In genomic region chr16:23435500-23435899, GRCh38 we compare ENCODE assay signal across 8 cellular contexts. TPM values are rescaled to one million over a fixed set of nuclear protein-coding genes. Genes with fewer than 3 reads are reported as not detected.
DNase-seq lines count a peak whose midpoint lies in the region; ATAC-seq and TF ChIP-seq lines count a peak whose summit lies in the region.

No MANE protein-coding gene starts in this region.

- H3K4me3 ChIP-seq in Loucy (ENCODE audit: low read length, poor library complexity, severe bottlenecking) (no peak overlapping the region), SJCRH30 (no peak overlapping the region), aorta (ENCODE audit: low read length in 2 of 2) (no peak overlapping the region)

- 56 to 57% methylated on average over 6 of the region's 6 CpGs for WGBS in aorta, 2 donors

- no peaks in the 10 kb centered on the region for H3K9me3 ChIP-seq in Loucy (ENCODE audit: insufficient read depth, low read depth, low read length)
- no peaks in the 10 kb centered on the region for H3K9me3 ChIP-seq in SJCRH30 (replicated peaks)
- no peaks in the 10 kb centered on the region for H3K9me3 ChIP-seq in aorta (ENCODE audit: control insufficient read depth, low read length)

- H3K4me1 ChIP-seq in Loucy (ENCODE audit: insufficient read depth, low read length, poor library complexity, severe bottlenecking) (no peaks in the 10 kb centered on the region), SJCRH30 (no peaks in the 10 kb centered on the region), aorta (ENCODE audit: control insufficient read depth in 1 of 2, insufficient read depth in 2 of 2, low read length in 2 of 2) (no peaks in the 10 kb centered on the region)

- DNase-seq in ELR (ENCODE audit: low read depth) = peak; percentile 76
- DNase-seq in SJCRH30 = peak; percentile 50 to 70
- peak; percentile 28 for DNase-seq in activated effector memory CD4-positive, alpha-beta T cell treated with Interleukin-2 at 50 U/mL for 16 hours
- peak; percentile 80 for DNase-seq in germinal center (ENCODE audit: low spot score)
- peak; percentile 42 for DNase-seq in progenitor cell of endocrine pancreas (ENCODE audit: low spot score, unreplicated experiment)
- peak; percentile 73 to 81 for DNase-seq in aorta
- DNase-seq in middle frontal gyrus (ENCODE audit: extremely low spot score, low spot score) = no peak

- no peaks in the 10 kb centered on the region for H3F3A ChIP-seq in Loucy (ENCODE audit: low read depth)

- no peaks in the 10 kb centered on the region for H3K9me2 ChIP-seq in Loucy (replicated peaks; ENCODE audit: low read depth, low read length)

- no peaks in the 10 kb centered on the region for H4K20me1 ChIP-seq in Loucy (ENCODE audit: insufficient read depth, low read length, poor library complexity, severe bottlenecking)

- peak; percentile 96 for TF ChIP-seq CTCF in Loucy (conservative IDR thresholded peaks at IDR 0.05; ENCODE audit: low read length)
- peak; percentile 88 for TF ChIP-seq CTCF in progenitor cell of endocrine pancreas (IDR thresholded peaks at IDR 0.05; ENCODE audit: unreplicated experiment)

- H3K27me3 ChIP-seq in Loucy (ENCODE audit: insufficient read depth, low read length, poor library complexity, severe bottlenecking) = no peaks in the 10 kb centered on the region
- no peaks in the 10 kb centered on the region for H3K27me3 ChIP-seq in SJCRH30
- H3K27me3 ChIP-seq in aorta (ENCODE audit: control insufficient read depth in 1 of 2, insufficient read depth in 2 of 2, low read length in 1 of 2) = no peaks in the 10 kb centered on the region

- H3K4me2 ChIP-seq in Loucy (ENCODE audit: low read depth, low read length, poor library complexity, severe bottlenecking) = no peak overlapping the region

- H3K9me3 Mint-ChIP-seq in progenitor cell of endocrine pancreas (ENCODE audit: low read depth) = no peaks in the 10 kb centered on the region

- H3K27me3 Mint-ChIP-seq in progenitor cell of endocrine pancreas = no peaks in the 10 kb centered on the region

- peaks cover 24% of the 10 kb centered on the region; the same call in 1 of the 2 replicates for H3K36me3 ChIP-seq in Loucy (ENCODE audit: insufficient read depth, low read length)
- H3K36me3 ChIP-seq in SJCRH30 = peaks cover 6% of the 10 kb centered on the region; the same call in 1 of the 2 replicates
- peaks cover 0 to 5% of the 10 kb centered on the region in 2 donors for H3K36me3 ChIP-seq in aorta (ENCODE audit: control insufficient read depth in 1 of 2, insufficient read depth in 2 of 2, low read length in 1 of 2)

- H3K4me3 Mint-ChIP-seq in progenitor cell of endocrine pancreas (ENCODE audit: low read depth) = no peak overlapping the region

- no peak overlapping the region for H3K9ac ChIP-seq in Loucy (ENCODE audit: low read depth, low read length, poor library complexity, severe bottlenecking)

- H3K27ac Mint-ChIP-seq in progenitor cell of endocrine pancreas = no peak overlapping the region

- no peaks in the 10 kb centered on the region for H3K79me2 ChIP-seq in Loucy (ENCODE audit: insufficient read depth, low read length)

- peaks cover 11% of the 10 kb centered on the region for H3K36me3 Mint-ChIP-seq in progenitor cell of endocrine pancreas (ENCODE audit: insufficient read depth)

- no peak overlapping the region for H3K27ac ChIP-seq in SJCRH30
- H3K27ac ChIP-seq in aorta (ENCODE audit: low read depth in 1 of 2, low read length in 2 of 2) = no peak overlapping the region

- ATAC-seq in aorta (ENCODE audit: low FRiP score) = peak; percentile 62

- H3K4me1 Mint-ChIP-seq in progenitor cell of endocrine pancreas (ENCODE audit: low read depth) = peaks cover 2% of the 10 kb centered on the region

- no peak overlapping the region for H2AFZ ChIP-seq in Loucy (ENCODE audit: low read length)

- intact Hi-C loops in aorta (cut with DNase I) = loop anchor here (1.0 to 10.0 kb wide), 3 partner anchors 191 to 371 kb away; partner anchors contain the start of gene SCNN1G (in 1 of the 2)

RNA-seq across cellular contexts. Expression of gene COG7, which starts 17.5 kb away (rescaled TPM):
- total RNA-seq in SJCRH30 (2014; rRNA removed; shearing (Covaris generic)) = 12.3 and 12.7 TPM in 2 replicates
- 24.9 and 28.3 TPM in 2 replicates for total RNA-seq in progenitor cell of endocrine pancreas
- 10 to 100 TPM; 15.6 to 30.0 TPM for total RNA-seq in aorta
- polyA plus RNA-seq in aorta = 10 to 100 TPM; 12.5 to 50.2 TPM
